In the genomic region with DNA sequence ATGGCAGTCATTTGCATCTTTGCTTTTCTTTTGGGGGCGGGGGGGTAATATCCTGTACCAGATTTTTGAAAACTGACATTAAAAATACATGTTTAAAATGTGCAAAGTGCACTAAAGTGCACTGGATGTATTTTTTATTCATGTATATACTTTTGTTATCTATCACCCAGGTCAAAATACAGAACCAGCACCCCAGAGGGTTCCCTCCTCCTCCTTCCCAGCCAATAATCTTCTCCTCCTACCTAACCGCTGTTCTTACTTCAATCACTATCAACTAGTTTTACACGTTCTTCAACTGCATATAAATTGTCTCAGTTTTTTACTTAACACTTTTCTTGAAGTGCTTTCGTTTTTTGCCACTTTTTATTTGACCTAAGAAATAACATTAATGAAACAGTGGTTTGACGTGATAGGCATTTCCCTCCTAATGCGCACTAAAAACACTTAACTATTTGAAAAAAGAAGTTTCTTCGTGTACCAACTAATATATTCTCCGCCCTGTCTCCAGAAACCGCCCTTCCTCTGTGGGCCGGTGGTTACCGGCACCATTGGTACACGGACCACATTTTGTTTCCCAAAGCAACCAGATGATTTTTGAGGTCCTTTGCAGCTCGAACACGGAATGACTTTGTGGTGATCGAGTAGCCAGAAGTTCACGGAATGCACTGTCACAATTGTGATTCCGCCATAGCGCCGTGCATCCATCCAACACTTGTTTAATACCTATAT, we compare ENCODE assay signal across 8 cellular contexts. TPM values are rescaled to one million over a fixed set of nuclear protein-coding genes. Genes with fewer than 3 reads are reported as not detected.
DNase-seq lines count a peak whose midpoint lies in the region; ATAC-seq and TF ChIP-seq lines count a peak whose summit lies in the region.

No MANE protein-coding gene starts in this region.

- no peaks in the 10 kb centered on the region for H3K9me3 Mint-ChIP-seq in endodermal cell
- peaks cover under 1% of the 10 kb centered on the region for H3K9me3 Mint-ChIP-seq in neural progenitor cell

- DNase-seq in heart left ventricle (no peak), Right ventricle myocardium inferior (ENCODE audit: missing footprints) (no peak), endodermal cell (peak; percentile 62), neural progenitor cell (ENCODE audit: low spot score) (peak; percentile 17), aorta (no peak), DMS79 treated with DMSO at 0.1 percent for 48 hours (lab: John Stamatoyannopoulos, UW) (no peak), GOT3 (lab: John Stamatoyannopoulos, UW) (no peak)
- peak; percentile 18 to 38 for DNase-seq in activated CD4-positive, alpha-beta T cell treated with anti-CD3 and anti-CD28 coated beads for 4 hours

- peak overlapping the region; percentile 12 to 98 (median 90) for H3K4me3 ChIP-seq in heart left ventricle
- peak overlapping the region; percentile 84 for H3K4me3 ChIP-seq in endodermal cell (ENCODE audit: low read length)
- peak overlapping the region; percentile 85 for H3K4me3 ChIP-seq in neural progenitor cell
- peak overlapping the region; percentile 70 to 75 for H3K4me3 ChIP-seq in aorta (ENCODE audit: low read length in 2 of 2)

- no peak for TF ChIP-seq POLR2A in heart left ventricle (IDR thresholded peaks at IDR 0.05)

- peaks cover 60% of the 10 kb centered on the region for H3K4me1 Mint-ChIP-seq in endodermal cell
- H3K4me1 Mint-ChIP-seq in neural progenitor cell, result peaks cover 29% of the 10 kb centered on the region

- H3K9ac ChIP-seq in endodermal cell (ENCODE audit: extremely low read depth, low read length, poor library complexity, severe bottlenecking), result peak overlapping the region; percentile 75
- no peak overlapping the region for H3K9ac ChIP-seq in neural progenitor cell

- no peaks in the 10 kb centered on the region for H3K9me3 ChIP-seq in heart left ventricle
- H3K9me3 ChIP-seq in endodermal cell (ENCODE audit: control insufficient read depth, low read length), result no peaks in the 10 kb centered on the region
- H3K9me3 ChIP-seq in neural progenitor cell (ENCODE audit: low read depth), result no peaks in the 10 kb centered on the region
- no peaks in the 10 kb centered on the region for H3K9me3 ChIP-seq in aorta (ENCODE audit: control insufficient read depth, low read length)

- H3K27me3 Mint-ChIP-seq in endodermal cell (ENCODE audit: insufficient read depth), result no peaks in the 10 kb centered on the region
- peaks cover 2% of the 10 kb centered on the region for H3K27me3 Mint-ChIP-seq in neural progenitor cell (ENCODE audit: insufficient read depth, low read depth)

- H3K27ac ChIP-seq in heart left ventricle (peak overlapping the region in 11 of 12 donors; percentile 55 to 98 (median 94)), endodermal cell (ENCODE audit: low read depth, low read length) (no peak overlapping the region), neural progenitor cell (no peak overlapping the region), aorta (ENCODE audit: low read depth in 1 of 2, low read length in 2 of 2) (peak overlapping the region in 1 of 2 donors; percentile 52)

- TF ChIP-seq CTCF in heart left ventricle (IDR thresholded peaks at IDR 0.05), result no peak
- TF ChIP-seq CTCF in endodermal cell (conservative IDR thresholded peaks at IDR 0.05), result no peak
- no peak for TF ChIP-seq CTCF in neural progenitor cell (IDR thresholded peaks at IDR 0.05)

- H3K4me3 Mint-ChIP-seq in endodermal cell (peak overlapping the region; percentile 83), neural progenitor cell (peak overlapping the region; percentile 93)

- H3K27ac Mint-ChIP-seq in endodermal cell (peak overlapping the region; percentile 95), neural progenitor cell (no peak overlapping the region)

- H3K4me1 ChIP-seq in heart left ventricle, result peaks cover 0 to 42% (median 19%) of the 10 kb centered on the region in 12 donors
- H3K4me1 ChIP-seq in endodermal cell (ENCODE audit: control insufficient read depth, insufficient read depth, low read length), result peaks cover 17% of the 10 kb centered on the region
- peaks cover 17% of the 10 kb centered on the region for H3K4me1 ChIP-seq in neural progenitor cell
- H3K4me1 ChIP-seq in aorta (ENCODE audit: control insufficient read depth in 1 of 2, insufficient read depth in 2 of 2, low read length in 2 of 2), result no peaks in the 10 kb centered on the region

- intact Hi-C loops in heart left ventricle (cut with DNase I) (loop anchor here in 9 of 10 donors (2.0 to 10.0 kb wide), 10 partner anchors 42 to 125 kb away; no protein-coding TSS in a partner anchor), Right ventricle myocardium inferior (cut with DNase I) (loop anchor here (2.0 to 5.0 kb wide), 2 partner anchors 49 to 53 kb away; no protein-coding TSS in a partner anchor), aorta (cut with DNase I) (no loop called here)

- H3K27me3 ChIP-seq in heart left ventricle (no peaks in the 10 kb centered on the region), endodermal cell (ENCODE audit: control insufficient read depth, insufficient read depth, low read length, poor library complexity, severe bottlenecking) (no peaks in the 10 kb centered on the region), neural progenitor cell (no peaks in the 10 kb centered on the region), aorta (ENCODE audit: control insufficient read depth in 1 of 2, insufficient read depth in 2 of 2, low read length in 1 of 2) (no peaks in the 10 kb centered on the region)

- peaks cover 35% of the 10 kb centered on the region for H4K20me1 ChIP-seq in neural progenitor cell (ENCODE audit: low read depth)

- H3K4me2 ChIP-seq in neural progenitor cell, result peak overlapping the region; percentile 79

- peaks cover 0 to 21% (median 0%) of the 10 kb centered on the region in 9 donors for H3K36me3 ChIP-seq in heart left ventricle
- H3K36me3 ChIP-seq in endodermal cell (ENCODE audit: control insufficient read depth, insufficient read depth, low read length), result peaks cover 18% of the 10 kb centered on the region
- no peaks in the 10 kb centered on the region for H3K36me3 ChIP-seq in neural progenitor cell
- H3K36me3 ChIP-seq in aorta (ENCODE audit: control insufficient read depth in 1 of 2, insufficient read depth in 2 of 2, low read length in 1 of 2), result no peaks in the 10 kb centered on the region

- peak overlapping the region; percentile 60 for H2AFZ ChIP-seq in neural progenitor cell (replicated peaks)

- 11 to 15% (median 12%) methylated on average over 19 of the region's 19 CpGs for WGBS in heart left ventricle, 4 donors
- WGBS in endodermal cell (ENCODE audit: insufficient coverage in 1 of 2, insufficient read length in 1 of 2), 2 experiments, result 22 to 38% methylated on average over 15 to 19 of the region's 19 CpGs
- WGBS in aorta, 2 donors, result 5 to 6% methylated on average over 19 of the region's 19 CpGs

- H3K36me3 Mint-ChIP-seq in endodermal cell (ENCODE audit: low read depth), result no peaks in the 10 kb centered on the region
- peaks cover 4% of the 10 kb centered on the region for H3K36me3 Mint-ChIP-seq in neural progenitor cell

- H3K79me2 ChIP-seq in neural progenitor cell (ENCODE audit: low read depth), result peaks cover 36% of the 10 kb centered on the region

- ATAC-seq in heart left ventricle (no peak), Right ventricle myocardium inferior (no peak), aorta (ENCODE audit: low FRiP score) (no peak)

- H3F3A ChIP-seq in neural progenitor cell (ENCODE audit: low read depth), result peaks cover 9% of the 10 kb centered on the region

RNA-seq across cellular contexts. Expression of a gene that starts 0.8 kb away (rescaled TPM):
- 100 to 1,000 TPM; 259 to 598 (median 357) TPM for total RNA-seq in heart left ventricle
- polyA plus RNA-seq in heart left ventricle, result 100 to 1,000 TPM; 124 to 169 TPM
- total RNA-seq in Right ventricle myocardium inferior, result 292 TPM
- total RNA-seq in endodermal cell, result 100 to 1,000 TPM; 115 to 131 TPM
- 35.6 TPM for polyA plus RNA-seq in endodermal cell (2013, experiment 1 of 2)
- polyA plus RNA-seq in endodermal cell (2013, experiment 2 of 2), result 46.4 TPM
- 69.0 and 73.8 TPM in 2 replicates for total RNA-seq in neural progenitor cell (ENCODE audit: low replicate concordance)
- total RNA-seq in aorta, result 100 to 1,000 TPM; 224 to 267 TPM
- 10 to 100 TPM; 29.6 to 52.2 TPM for polyA plus RNA-seq in aorta

Comparison
In these comparisons a context has a peak if more than half of its experiments do, and no peak if none do; other contexts are left out.
1. DNase-seq: peak in activated CD4-positive, alpha-beta T cell treated with anti-CD3 and anti-CD28 coated beads for 4 hours (2 of 2), endodermal cell (single experiment) and neural progenitor cell (single experiment); none in heart left ventricle (0 of 5), Right ventricle myocardium inferior (single experiment), aorta (0 of 2), DMS79 treated with DMSO at 0.1 percent for 48 hours (single experiment) and GOT3 (single experiment).
2. H3K27ac ChIP-seq: peak in heart left ventricle (11 of 12); none in endodermal cell (single experiment) and neural progenitor cell (single experiment).
3. intact Hi-C loops: an anchor here in heart left ventricle (2.0 to 10.0 kb wide) and Right ventricle myocardium inferior (2.0 to 5.0 kb wide); none called in aorta.
4. Peak in every context shown above with its lines, with median percentiles within 50 percentile points of each other: H3K4me3 ChIP-seq.